1 cellular context compared by ENCODE assay signal in genomic region chr7:155953781-155954549, GRCh38.
TF ChIP-seq lines count a peak whose summit lies in the region.

No MANE protein-coding gene starts in this region.

TF ChIP-seq in HepG2, 621 proteins besides CTCF, POLR2A, EP300 and RAD21 (continued from another document and continues in another):
- TF ChIP-seq DZIP1 (CRISPR knock-in tag; IDR thresholded peaks at IDR 0.05) (no peak), KMT2A (CRISPR knock-in tag; IDR thresholded peaks at IDR 0.05) (no peak), XRCC5 (optimal IDR thresholded peaks at IDR 0.05; ENCODE audit: low read length) (peak; percentile 48), ATF7 (IDR thresholded peaks at IDR 0.05) (no peak), ATF7 (CRISPR knock-in tag; IDR thresholded peaks at IDR 0.05) (no peak), YEATS2 (CRISPR knock-in tag; IDR thresholded peaks at IDR 0.05; ENCODE audit: borderline replicate concordance) (no peak), ZNF788 (CRISPR knock-in tag; IDR thresholded peaks at IDR 0.05; ENCODE audit: borderline replicate concordance) (peak; percentile 81; the same call in 1 of the 2 replicates), TEAD2 (CRISPR knock-in tag; IDR thresholded peaks at IDR 0.05) (no peak), ZBTB20 (CRISPR knock-in tag; IDR thresholded peaks at IDR 0.05; ENCODE audit: borderline replicate concordance, low read depth) (peak; percentile 48; the same call in 1 of the 2 replicates), ZNF225 (CRISPR knock-in tag; IDR thresholded peaks at IDR 0.05) (no peak), PHF21A (CRISPR knock-in tag; IDR thresholded peaks at IDR 0.05) (peak; percentile 66; the same call in 1 of the 2 replicates), ZNF282 (IDR thresholded peaks at IDR 0.05; ENCODE audit: partially characterized antibody) (no peak), FOXK1 (CRISPR knock-in tag; IDR thresholded peaks at IDR 0.05; ENCODE audit: borderline replicate concordance, low read depth) (no peak), ASH2L (IDR thresholded peaks at IDR 0.05; ENCODE audit: insufficient read length, low read depth, low read length) (no peak), ZNF746 (CRISPR knock-in tag; IDR thresholded peaks at IDR 0.05) (peak; percentile 91), FUBP1 (CRISPR knock-in tag; IDR thresholded peaks at IDR 0.05; ENCODE audit: borderline replicate concordance) (no peak), MED1 (CRISPR knock-in tag; IDR thresholded peaks at IDR 0.05) (peak; percentile 83), ZNF382 (CRISPR knock-in tag; IDR thresholded peaks at IDR 0.05; ENCODE audit: borderline replicate concordance) (no peak), JUNB (CRISPR knock-in tag; IDR thresholded peaks at IDR 0.05; ENCODE audit: borderline replicate concordance) (no peak), MEF2D (CRISPR knock-in tag; IDR thresholded peaks at IDR 0.05) (peak; percentile 58; the same call in 1 of the 2 replicates), KAT7 (CRISPR knock-in tag; IDR thresholded peaks at IDR 0.05; ENCODE audit: borderline replicate concordance) (0 out of 2 replicates have a peak, but pooled peaks have one; percentile 7), MBNL3 (CRISPR knock-in tag; conservative IDR thresholded peaks at IDR 0.05) (no peak), ZNF773 (CRISPR knock-in tag; IDR thresholded peaks at IDR 0.05; ENCODE audit: borderline replicate concordance) (no peak), PAWR (CRISPR knock-in tag; IDR thresholded peaks at IDR 0.05; ENCODE audit: borderline replicate concordance) (no peak), FOXP1 (IDR thresholded peaks at IDR 0.05) (no peak), FOXP1 (CRISPR knock-in tag; IDR thresholded peaks at IDR 0.05) (peak; percentile 33; the same call in 1 of the 2 replicates), ZBTB7A (CRISPR knock-in tag; IDR thresholded peaks at IDR 0.05) (no peak), ZBTB10 (CRISPR knock-in tag; IDR thresholded peaks at IDR 0.05; ENCODE audit: borderline replicate concordance) (no peak), RFX5 (IDR thresholded peaks at IDR 0.05; ENCODE audit: low read depth, low read length) (no peak), FOXC1 (CRISPR knock-in tag; IDR thresholded peaks at IDR 0.05; ENCODE audit: borderline replicate concordance) (0 out of 2 replicates have a peak, but pooled peaks have one; percentile 14), ZNF17 (CRISPR knock-in tag; IDR thresholded peaks at IDR 0.05) (no peak), ZNF3 (CRISPR knock-in tag; IDR thresholded peaks at IDR 0.05) (no peak), ZNF317 (CRISPR knock-in tag; IDR thresholded peaks at IDR 0.05) (0 out of 2 replicates have a peak, but pooled peaks have one; percentile 55), PLRG1 (conservative IDR thresholded peaks at IDR 0.05) (no peak), RORA (CRISPR knock-in tag; IDR thresholded peaks at IDR 0.05) (no peak), ZNF292 (CRISPR knock-in tag; IDR thresholded peaks at IDR 0.05; ENCODE audit: borderline replicate concordance, low read depth) (peak; percentile 84; the same call in 1 of the 2 replicates), SMARCC2 (IDR thresholded peaks at IDR 0.05) (no peak), MAFK (conservative IDR thresholded peaks at IDR 0.05 in 1 of 2, IDR thresholded peaks at IDR 0.05 in 1 of 2; ENCODE audit: low read length in 2 of 2) (no peak), ZHX1 (CRISPR knock-in tag; IDR thresholded peaks at IDR 0.05; ENCODE audit: low read depth) (peak; percentile 41; the same call in 1 of the 2 replicates), ZBTB38 (CRISPR knock-in tag; IDR thresholded peaks at IDR 0.05) (peak; percentile 51; the same call in 1 of the 2 replicates), ZNF136 (CRISPR knock-in tag; IDR thresholded peaks at IDR 0.05; ENCODE audit: low read depth) (0 out of 2 replicates have a peak, but pooled peaks have one; percentile 27), SOX5 (CRISPR knock-in tag; IDR thresholded peaks at IDR 0.05; ENCODE audit: borderline replicate concordance) (peak; percentile 72; the same call in 1 of the 2 replicates), SKI (IDR thresholded peaks at IDR 0.05; ENCODE audit: partially characterized antibody) (no peak)
- TF ChIP-seq, protein P1, sequence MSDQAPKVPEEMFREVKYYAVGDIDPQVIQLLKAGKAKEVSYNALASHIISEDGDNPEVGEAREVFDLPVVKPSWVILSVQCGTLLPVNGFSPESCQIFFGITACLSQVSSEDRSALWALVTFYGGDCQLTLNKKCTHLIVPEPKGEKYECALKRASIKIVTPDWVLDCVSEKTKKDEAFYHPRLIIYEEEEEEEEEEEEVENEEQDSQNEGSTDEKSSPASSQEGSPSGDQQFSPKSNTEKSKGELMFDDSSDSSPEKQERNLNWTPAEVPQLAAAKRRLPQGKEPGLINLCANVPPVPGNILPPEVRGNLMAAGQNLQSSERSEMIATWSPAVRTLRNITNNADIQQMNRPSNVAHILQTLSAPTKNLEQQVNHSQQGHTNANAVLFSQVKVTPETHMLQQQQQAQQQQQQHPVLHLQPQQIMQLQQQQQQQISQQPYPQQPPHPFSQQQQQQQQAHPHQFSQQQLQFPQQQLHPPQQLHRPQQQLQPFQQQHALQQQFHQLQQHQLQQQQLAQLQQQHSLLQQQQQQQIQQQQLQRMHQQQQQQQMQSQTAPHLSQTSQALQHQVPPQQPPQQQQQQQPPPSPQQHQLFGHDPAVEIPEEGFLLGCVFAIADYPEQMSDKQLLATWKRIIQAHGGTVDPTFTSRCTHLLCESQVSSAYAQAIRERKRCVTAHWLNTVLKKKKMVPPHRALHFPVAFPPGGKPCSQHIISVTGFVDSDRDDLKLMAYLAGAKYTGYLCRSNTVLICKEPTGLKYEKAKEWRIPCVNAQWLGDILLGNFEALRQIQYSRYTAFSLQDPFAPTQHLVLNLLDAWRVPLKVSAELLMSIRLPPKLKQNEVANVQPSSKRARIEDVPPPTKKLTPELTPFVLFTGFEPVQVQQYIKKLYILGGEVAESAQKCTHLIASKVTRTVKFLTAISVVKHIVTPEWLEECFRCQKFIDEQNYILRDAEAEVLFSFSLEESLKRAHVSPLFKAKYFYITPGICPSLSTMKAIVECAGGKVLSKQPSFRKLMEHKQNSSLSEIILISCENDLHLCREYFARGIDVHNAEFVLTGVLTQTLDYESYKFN (CRISPR knock-in tag; conservative IDR thresholded peaks at IDR 0.05) = peak; percentile 87
- TF ChIP-seq, protein P2, sequence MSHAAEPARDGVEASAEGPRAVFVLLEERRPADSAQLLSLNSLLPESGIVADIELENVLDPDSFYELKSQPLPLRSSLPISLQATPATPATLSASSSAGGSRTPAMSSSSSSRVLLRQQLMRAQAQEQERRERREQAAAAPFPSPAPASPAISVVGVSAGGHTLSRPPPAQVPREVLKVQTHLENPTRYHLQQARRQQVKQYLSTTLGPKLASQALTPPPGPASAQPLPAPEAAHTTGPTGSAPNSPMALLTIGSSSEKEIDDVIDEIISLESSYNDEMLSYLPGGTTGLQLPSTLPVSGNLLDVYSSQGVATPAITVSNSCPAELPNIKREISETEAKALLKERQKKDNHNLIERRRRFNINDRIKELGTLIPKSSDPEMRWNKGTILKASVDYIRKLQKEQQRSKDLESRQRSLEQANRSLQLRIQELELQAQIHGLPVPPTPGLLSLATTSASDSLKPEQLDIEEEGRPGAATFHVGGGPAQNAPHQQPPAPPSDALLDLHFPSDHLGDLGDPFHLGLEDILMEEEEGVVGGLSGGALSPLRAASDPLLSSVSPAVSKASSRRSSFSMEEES (CRISPR knock-in tag; IDR thresholded peaks at IDR 0.05) = no peak
- TF ChIP-seq, protein P3, sequence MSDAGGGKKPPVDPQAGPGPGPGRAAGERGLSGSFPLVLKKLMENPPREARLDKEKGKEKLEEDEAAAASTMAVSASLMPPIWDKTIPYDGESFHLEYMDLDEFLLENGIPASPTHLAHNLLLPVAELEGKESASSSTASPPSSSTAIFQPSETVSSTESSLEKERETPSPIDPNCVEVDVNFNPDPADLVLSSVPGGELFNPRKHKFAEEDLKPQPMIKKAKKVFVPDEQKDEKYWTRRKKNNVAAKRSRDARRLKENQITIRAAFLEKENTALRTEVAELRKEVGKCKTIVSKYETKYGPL (CRISPR knock-in tag; IDR thresholded peaks at IDR 0.05) = no peak
- TF ChIP-seq, protein P4, sequence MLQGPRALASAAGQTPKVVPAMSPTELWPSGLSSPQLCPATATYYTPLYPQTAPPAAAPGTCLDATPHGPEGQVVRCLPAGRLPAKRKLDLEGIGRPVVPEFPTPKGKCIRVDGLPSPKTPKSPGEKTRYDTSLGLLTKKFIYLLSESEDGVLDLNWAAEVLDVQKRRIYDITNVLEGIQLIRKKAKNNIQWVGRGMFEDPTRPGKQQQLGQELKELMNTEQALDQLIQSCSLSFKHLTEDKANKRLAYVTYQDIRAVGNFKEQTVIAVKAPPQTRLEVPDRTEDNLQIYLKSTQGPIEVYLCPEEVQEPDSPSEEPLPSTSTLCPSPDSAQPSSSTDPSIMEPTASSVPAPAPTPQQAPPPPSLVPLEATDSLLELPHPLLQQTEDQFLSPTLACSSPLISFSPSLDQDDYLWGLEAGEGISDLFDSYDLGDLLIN (CRISPR knock-in tag; IDR thresholded peaks at IDR 0.05; ENCODE audit: borderline replicate concordance) = no peak
- TF ChIP-seq, protein P5, sequence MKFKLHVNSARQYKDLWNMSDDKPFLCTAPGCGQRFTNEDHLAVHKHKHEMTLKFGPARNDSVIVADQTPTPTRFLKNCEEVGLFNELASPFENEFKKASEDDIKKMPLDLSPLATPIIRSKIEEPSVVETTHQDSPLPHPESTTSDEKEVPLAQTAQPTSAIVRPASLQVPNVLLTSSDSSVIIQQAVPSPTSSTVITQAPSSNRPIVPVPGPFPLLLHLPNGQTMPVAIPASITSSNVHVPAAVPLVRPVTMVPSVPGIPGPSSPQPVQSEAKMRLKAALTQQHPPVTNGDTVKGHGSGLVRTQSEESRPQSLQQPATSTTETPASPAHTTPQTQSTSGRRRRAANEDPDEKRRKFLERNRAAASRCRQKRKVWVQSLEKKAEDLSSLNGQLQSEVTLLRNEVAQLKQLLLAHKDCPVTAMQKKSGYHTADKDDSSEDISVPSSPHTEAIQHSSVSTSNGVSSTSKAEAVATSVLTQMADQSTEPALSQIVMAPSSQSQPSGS (CRISPR knock-in tag; IDR thresholded peaks at IDR 0.05) = no peak; the same call in 1 of the 2 replicates
